In the genomic region with DNA sequence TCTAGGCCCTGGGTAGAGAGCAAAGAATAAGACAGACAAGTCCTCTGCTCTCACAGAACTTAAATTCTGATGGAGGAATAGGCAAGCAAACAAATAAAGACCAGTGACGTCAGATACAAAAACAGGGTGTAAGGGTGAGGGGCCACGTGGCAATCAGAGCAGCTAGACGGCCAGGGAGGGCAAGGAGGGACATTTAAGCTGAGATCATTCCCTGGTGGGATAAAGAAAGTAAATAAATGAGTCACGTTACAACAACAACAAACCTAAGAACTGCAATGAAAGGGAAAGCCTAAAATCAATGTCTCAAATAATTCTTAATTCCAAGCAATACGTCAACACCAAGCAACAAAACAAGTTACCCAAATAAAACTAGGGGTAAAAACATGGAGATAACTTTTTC, we compare ENCODE assay signal across 11 cellular contexts. TPM values are rescaled to one million over a fixed set of nuclear protein-coding genes. Genes with fewer than 3 reads are reported as not detected.
DNase-seq lines count a peak whose midpoint lies in the region; ATAC-seq and TF ChIP-seq lines count a peak whose summit lies in the region.
"Had no signal": no experiment of that assay in that cellular context is flagged by ENCODE, and none has a peak within 500 bp of the region (broad histone marks: within the 10 kb centered on the region; RNA-seq: fewer than 3 reads in every experiment).

No MANE protein-coding gene starts in this region.

- no peak overlapping the region for H3K4ac ChIP-seq in trophoblast cell (ENCODE audit: low read depth, low read length)

- H3K27me3 ChIP-seq in thyroid gland (no peaks in the 10 kb centered on the region), trophoblast cell (ENCODE audit: insufficient read depth, low read length) (no peaks in the 10 kb centered on the region)

- H3K9ac ChIP-seq in trophoblast cell (ENCODE audit: low read length), result no peak overlapping the region

- H3K36me3 ChIP-seq in thyroid gland (peaks cover 26% of the 10 kb centered on the region in 2 donors), trophoblast cell (ENCODE audit: control insufficient read depth in 1 of 2, insufficient read depth in 2 of 2, low read length in 2 of 2) (peaks cover 7 to 9% of the 10 kb centered on the region in 2 experiments)

- 34 to 58% (median 40%) methylated on average over 5 of the region's 5 CpGs for WGBS in adipose tissue, 3 donors
- WGBS in thyroid gland, 2 donors, result 69 to 75% methylated on average over 5 of the region's 5 CpGs
- WGBS in trophoblast cell (ENCODE audit: extremely low coverage, insufficient coverage, insufficient read length), result no CpG with 5 or more reads among the region's 5 CpGs

- H3K18ac ChIP-seq in trophoblast cell (ENCODE audit: low read length), result no peak overlapping the region

- ATAC-seq in GM18505 (IDR thresholded peaks at IDR 0.05; ENCODE audit: unreplicated experiment), result no peak

- no peak overlapping the region for H2BK120ac ChIP-seq in trophoblast cell (ENCODE audit: insufficient read depth, low read length, poor library complexity)

- no peak overlapping the region for H3K4me3 Mint-ChIP-seq in activated CD4-positive, alpha-beta T cell treated with anti-CD3 and anti-CD28 coated beads, Interleukin-2, amount 10 ng/mL, durations not matched to agents 7 days and 5 days

- no peaks in the 10 kb centered on the region for H3K27me3 Mint-ChIP-seq in activated CD4-positive, alpha-beta T cell treated with anti-CD3 and anti-CD28 coated beads, Interleukin-2, amount 10 ng/mL, durations not matched to agents 7 days and 5 days

- H2AK5ac ChIP-seq in trophoblast cell (ENCODE audit: low read length), result no peak overlapping the region

- no peak overlapping the region for H2AFZ ChIP-seq in trophoblast cell (ENCODE audit: insufficient read depth, low read length, poor library complexity)

- H3K79me1 ChIP-seq in trophoblast cell (ENCODE audit: low read length), result peaks cover 2% of the 10 kb centered on the region

- H3K79me2 ChIP-seq in trophoblast cell (ENCODE audit: control insufficient read depth, insufficient read depth, low read length, poor library complexity), result no peaks in the 10 kb centered on the region

- peak overlapping the region; percentile 34 for H3K27ac ChIP-seq in adipose tissue (ENCODE audit: low read depth, low read length)
- peak overlapping the region; percentile 4 to 78 (median 60) for H3K27ac ChIP-seq in thyroid gland
- no peak overlapping the region for H3K27ac ChIP-seq in trophoblast cell (ENCODE audit: low read depth, low read length)

- no peak overlapping the region for H3K14ac ChIP-seq in trophoblast cell (ENCODE audit: low read length)

- POLR2A ChIA-PET in activated CD4-positive, alpha-beta T cell treated with anti-CD3 and anti-CD28 coated beads, Interleukin-2, amount 10 ng/mL, durations not matched to agents 7 days and 5 days (lab: Charles Lee), result no interaction called here

- no peak overlapping the region for H3K4me2 ChIP-seq in trophoblast cell (ENCODE audit: low read length)

- no peak overlapping the region for H2BK12ac ChIP-seq in trophoblast cell (ENCODE audit: low read length)

- H3K27ac Mint-ChIP-seq in activated CD4-positive, alpha-beta T cell treated with anti-CD3 and anti-CD28 coated beads, Interleukin-2, amount 10 ng/mL, durations not matched to agents 7 days and 5 days, result peak overlapping the region; percentile 75

- no peak overlapping the region for H3K4me3 ChIP-seq in thyroid gland (replicated peaks in 1 of 3)
- H3K4me3 ChIP-seq in trophoblast cell (ENCODE audit: low read depth, low read length), result no peak overlapping the region

- TF ChIP-seq POLR2A in thyroid gland (IDR thresholded peaks at IDR 0.05) (no peak), GM18505 (IDR thresholded peaks at IDR 0.05; ENCODE audit: borderline replicate concordance, extremely low read depth, insufficient read depth, insufficient read length) (no peak)

- no peak overlapping the region for H2BK5ac ChIP-seq in trophoblast cell (ENCODE audit: low read depth, low read length, poor library complexity)

- peaks cover 79% of the 10 kb centered on the region for H3K36me3 Mint-ChIP-seq in activated CD4-positive, alpha-beta T cell treated with anti-CD3 and anti-CD28 coated beads, Interleukin-2, amount 10 ng/mL, durations not matched to agents 7 days and 5 days (ENCODE audit: low read depth)

- no peaks in the 10 kb centered on the region for H3K9me3 Mint-ChIP-seq in activated CD4-positive, alpha-beta T cell treated with anti-CD3 and anti-CD28 coated beads, Interleukin-2, amount 10 ng/mL, durations not matched to agents 7 days and 5 days

- no peak for TF ChIP-seq CTCF in thyroid gland (IDR thresholded peaks at IDR 0.05)

- CTCF ChIA-PET in activated CD4-positive, alpha-beta T cell treated with anti-CD3 and anti-CD28 coated beads, Interleukin-2, amount 10 ng/mL, durations not matched to agents 7 days and 5 days (lab: Charles Lee), result no interaction called here

- H3K9me3 ChIP-seq in thyroid gland, result no peaks in the 10 kb centered on the region
- H3K9me3 ChIP-seq in trophoblast cell (ENCODE audit: insufficient read depth, low read depth, low read length), result no peaks in the 10 kb centered on the region

- intact Hi-C loops in thyroid gland (cut with DNase I), result no loop called here

- no peak overlapping the region for H3K23ac ChIP-seq in trophoblast cell (ENCODE audit: low read length)

- H4K12ac ChIP-seq in trophoblast cell (ENCODE audit: low read depth, low read length), result no peak overlapping the region

- no peak for DNase-seq in activated CD4-positive, alpha-beta T cell treated with anti-CD3 and anti-CD28 coated beads, Interleukin-2, amount 10 ng/mL, durations not matched to agents 7 days and 5 days
- DNase-seq in activated CD4-positive, alpha-beta T cell treated with anti-CD3 and anti-CD28 coated beads, Interleukin-2, amount 50 U/mL, for 1 hour, result no peak
- peak; percentile 63 for DNase-seq in left kidney (ENCODE audit: low read depth, low spot score)
- no peak for DNase-seq in thyroid gland
- no peak for DNase-seq in HT-29 (ENCODE audit: low spot score)
- DNase-seq in trophoblast cell, result no peak
- DNase-seq: activated CD4-positive, CD25-positive, alpha-beta regulatory T cell treated with anti-CD3 and anti-CD28 coated beads, Interleukin-2, amount 50 U/mL, for 72 hours; NCI-H526; stimulated activated CD4-positive, alpha-beta T cell treated with anti-CD3 and anti-CD28 coated beads, Interleukin-2, amount 100 ng/mL, for 48 hours had no signal

- H3K4me1 Mint-ChIP-seq in activated CD4-positive, alpha-beta T cell treated with anti-CD3 and anti-CD28 coated beads, Interleukin-2, amount 10 ng/mL, durations not matched to agents 7 days and 5 days, result peaks cover 45% of the 10 kb centered on the region

- H4K91ac ChIP-seq in trophoblast cell (ENCODE audit: low read depth, low read length), result no peak overlapping the region

- H4K8ac ChIP-seq in trophoblast cell (ENCODE audit: low read depth, low read length), result no peak overlapping the region

- H3K4me1 ChIP-seq in thyroid gland, result peaks cover 0 to 21% of the 10 kb centered on the region in 2 donors
- H3K4me1 ChIP-seq in trophoblast cell (ENCODE audit: control insufficient read depth in 1 of 2, insufficient read depth in 2 of 2, low read length in 2 of 2), result peaks cover 3% of the 10 kb centered on the region in 2 experiments

RNA-seq across cellular contexts. Expression of gene STN1, which starts 21.8 kb away (rescaled TPM):
- 10 to 100 TPM; 46.5 to 50.9 TPM for total RNA-seq in activated CD4-positive, alpha-beta T cell treated with anti-CD3 and anti-CD28 coated beads, Interleukin-2, amount 10 ng/mL, durations not matched to agents 7 days and 5 days
- polyA plus RNA-seq in adipose tissue, result 10 to 100 TPM; 17.1 to 20.8 (median 19.1) TPM
- 10 to 100 TPM; 20.7 to 37.1 (median 30.7) TPM for total RNA-seq in thyroid gland
- total RNA-seq in HT-29 (2014; rRNA removed; shearing (Covaris generic)), result 18.3 and 20.0 TPM in 2 replicates
- polyA plus RNA-seq in trophoblast cell (2013), result 15.1 and 17.4 TPM in 2 replicates

RNA-seq across cellular contexts. Expression of gene SH3PXD2A, which starts 40.8 kb away (rescaled TPM):
- total RNA-seq in activated CD4-positive, alpha-beta T cell treated with anti-CD3 and anti-CD28 coated beads, Interleukin-2, amount 10 ng/mL, durations not matched to agents 7 days and 5 days, result 10 to 100 TPM; 11.9 to 12.7 TPM
- polyA plus RNA-seq in adipose tissue, result 10 to 100 TPM in 2 of 3 donors, 1 to 10 TPM in 1; 3.0 to 61.0 (median 36.1) TPM
- total RNA-seq in thyroid gland, result 10 to 100 TPM in 2 of 4 donors, 1 to 10 TPM in 2; 9.4 to 20.6 (median 11.2) TPM
- 2.7 and 3.0 TPM in 2 replicates for total RNA-seq in HT-29 (2014; rRNA removed; shearing (Covaris generic))
- 8.3 and 8.6 TPM in 2 replicates for polyA plus RNA-seq in trophoblast cell (2013)
